8 cellular contexts compared by ENCODE assay signal in genomic region chr10:100912609-100913469, GRCh38. TPM values are rescaled to one million over a fixed set of nuclear protein-coding genes. Genes with fewer than 3 reads are reported as not detected.
DNase-seq lines count a peak whose midpoint lies in the region; ATAC-seq and TF ChIP-seq lines count a peak whose summit lies in the region.

SLF2 (plus strand) TSS chr10:100912963; CDS start chr10:100913111, 148 bp downstream.

- H2AFZ ChIP-seq in fibroblast of lung (ENCODE audit: low read length), result peak within 1 kb of the TSS; percentile 88

- intact Hi-C loops in naive thymus-derived CD4-positive, alpha-beta T cell (cut with micrococcal nuclease), result loop anchor here (1.0 to 10.0 kb wide), 15 partner anchors 74 to 1589 kb away; partner anchors contain the start of genes HIF1AN (in 2 of the 2), KAZALD1 (in 2 of the 2), LZTS2 (in 2 of the 2) and MRPL43 (in 2 of the 2)

- H3K36me3 ChIP-seq in fibroblast of lung (ENCODE audit: control insufficient read depth, insufficient read depth, low read length), result peaks cover 4% of the 10 kb centered on the region
- peaks cover 0 to 21% (median 0%) of the 10 kb centered on the region in 3 experiments for H3K36me3 ChIP-seq in naive thymus-derived CD4-positive, alpha-beta T cell (ENCODE audit: control insufficient read depth in 2 of 3, insufficient read depth in 3 of 3, low read length in 3 of 3)

- no peaks in the 10 kb centered on the region for H3K27me3 Mint-ChIP-seq in activated T-helper 17 cell treated with anti-CD3 and anti-CD28 coated beads, Interleukin-2, amount 50 U/mL, for 72 hours
- H3K27me3 Mint-ChIP-seq in naive thymus-derived CD4-positive, alpha-beta T cell, result no peaks in the 10 kb centered on the region
- H3K27me3 Mint-ChIP-seq in stimulated activated naive B cell treated with anti-CD40 and anti-IgM and Interleukin-4, amounts not matched to agents 10 μg/mL and 1 μg/mL and 100 μg/mL, for 72 hours, result no peaks in the 10 kb centered on the region

- H3K27ac ChIP-seq in RWPE1, result peak within 1 kb of the TSS; percentile 91
- peak within 1 kb of the TSS; percentile 88 for H3K27ac ChIP-seq in fibroblast of lung (ENCODE audit: insufficient read depth, low read length)
- peak within 1 kb of the TSS; percentile 89 for H3K27ac ChIP-seq in naive thymus-derived CD4-positive, alpha-beta T cell (ENCODE audit: low read depth, low read length)

- peak within 1 kb of the TSS; percentile 97 for H3K27ac Mint-ChIP-seq in activated T-helper 17 cell treated with anti-CD3 and anti-CD28 coated beads, Interleukin-2, amount 50 U/mL, for 72 hours
- peak within 1 kb of the TSS; percentile 88 to 99 (median 97) for H3K27ac Mint-ChIP-seq in naive thymus-derived CD4-positive, alpha-beta T cell
- H3K27ac Mint-ChIP-seq in stimulated activated naive B cell treated with anti-CD40 and anti-IgM and Interleukin-4, amounts not matched to agents 10 μg/mL and 1 μg/mL and 100 μg/mL, for 72 hours, result peak within 1 kb of the TSS; percentile 98

- H3K36me3 Mint-ChIP-seq in activated T-helper 17 cell treated with anti-CD3 and anti-CD28 coated beads, Interleukin-2, amount 50 U/mL, for 72 hours (ENCODE audit: low read depth), result peaks cover 47% of the 10 kb centered on the region
- H3K36me3 Mint-ChIP-seq in naive thymus-derived CD4-positive, alpha-beta T cell, result peaks cover 5 to 15% (median 6%) of the 10 kb centered on the region in 5 donors
- peaks cover 14 to 26% of the 10 kb centered on the region in 2 donors for H3K36me3 Mint-ChIP-seq in stimulated activated naive B cell treated with anti-CD40 and anti-IgM and Interleukin-4, amounts not matched to agents 10 μg/mL and 1 μg/mL and 100 μg/mL, for 72 hours

- H3K9ac ChIP-seq in fibroblast of lung (ENCODE audit: insufficient read depth, low read length), result peak within 1 kb of the TSS; percentile 93

- DNase-seq in Daoy (ENCODE audit: low read depth), result peak; percentile 97
- peak; percentile 92 for DNase-seq in GOT3 (lab: John Stamatoyannopoulos, UW)
- peak; percentile 80 for DNase-seq in LNCaP clone FGC (ENCODE audit: low read depth)
- DNase-seq in RWPE1 (ENCODE audit: low spot score), result peak; percentile 100
- peak; percentile 98 to 99 for DNase-seq in fibroblast of lung (ENCODE audit: low read depth in 2 of 2)
- DNase-seq in naive thymus-derived CD4-positive, alpha-beta T cell, result peak; percentile 69 to 91 (median 88)
- DNase-seq in stimulated activated naive B cell treated with anti-CD40 and anti-IgM and Interleukin-4, amounts not matched to agents 10 μg/mL and 1 μg/mL and 100 μg/mL, for 72 hours, result peak; percentile 95

- peaks cover 21% of the 10 kb centered on the region for H3K4me1 Mint-ChIP-seq in activated T-helper 17 cell treated with anti-CD3 and anti-CD28 coated beads, Interleukin-2, amount 50 U/mL, for 72 hours
- peaks cover 22 to 63% (median 60%) of the 10 kb centered on the region in 7 donors for H3K4me1 Mint-ChIP-seq in naive thymus-derived CD4-positive, alpha-beta T cell
- H3K4me1 Mint-ChIP-seq in stimulated activated naive B cell treated with anti-CD40 and anti-IgM and Interleukin-4, amounts not matched to agents 10 μg/mL and 1 μg/mL and 100 μg/mL, for 72 hours, result peaks cover 21 to 34% of the 10 kb centered on the region in 2 donors

- peak within 1 kb of the TSS; percentile 99 for H3K4me3 Mint-ChIP-seq in activated T-helper 17 cell treated with anti-CD3 and anti-CD28 coated beads, Interleukin-2, amount 50 U/mL, for 72 hours
- H3K4me3 Mint-ChIP-seq in naive thymus-derived CD4-positive, alpha-beta T cell, result peak within 1 kb of the TSS; percentile 91 to 100 (median 99)
- peak within 1 kb of the TSS; percentile 98 to 100 for H3K4me3 Mint-ChIP-seq in stimulated activated naive B cell treated with anti-CD40 and anti-IgM and Interleukin-4, amounts not matched to agents 10 μg/mL and 1 μg/mL and 100 μg/mL, for 72 hours

- CTCF ChIA-PET in RWPE1 (lab: Yijun Ruan, JAX), result interaction anchor here (0.6 to 1.4 kb wide), 4 partner anchors 10 to 653 kb away, joined by 3 to 4 read pairs (median 3); no protein-coding TSS in a partner anchor
- CTCF ChIA-PET in naive thymus-derived CD4-positive, alpha-beta T cell (lab: Charles Lee), result interaction anchor here (0.6 to 1.0 kb wide), 5 partner anchors 11 to 154 kb away, joined by 3 to 4 read pairs (median 3); no protein-coding TSS in a partner anchor

- POLR2A ChIA-PET in RWPE1 (lab: Yijun Ruan, JAX; ENCODE audit: low non-redundant PET), result interaction anchor here (0.6 kb wide), 1 partner anchor 205 kb away, joined by 3 read pairs; no protein-coding TSS in a partner anchor
- POLR2A ChIA-PET in naive thymus-derived CD4-positive, alpha-beta T cell (lab: Charles Lee), result interaction anchor here (0.6 to 1.8 kb wide), 9 partner anchors 9 to 118 kb away, joined by 3 to 6 read pairs (median 3); partner anchors contain the start of genes PDZD7 and SFXN3

- ATAC-seq in activated T-helper 17 cell treated with anti-CD3 and anti-CD28 coated beads, Interleukin-2, amount 50 U/mL, for 72 hours (replicated peaks), result peak; percentile 96
- ATAC-seq in naive thymus-derived CD4-positive, alpha-beta T cell, result peak; percentile 96
- ATAC-seq in stimulated activated naive B cell treated with anti-CD40 and anti-IgM and Interleukin-4, amounts not matched to agents 10 μg/mL and 1 μg/mL and 100 μg/mL, for 72 hours (replicated peaks), result peak; percentile 96 to 97

- no peaks in the 10 kb centered on the region for H3K4me1 ChIP-seq in fibroblast of lung (ENCODE audit: control insufficient read depth, extremely low read depth, insufficient read depth, low read length)
- peaks cover 12 to 13% of the 10 kb centered on the region in 2 donors for H3K4me1 ChIP-seq in naive thymus-derived CD4-positive, alpha-beta T cell (ENCODE audit: control insufficient read depth in 2 of 2, insufficient read depth in 2 of 2, low read length in 2 of 2)

- H3K79me2 ChIP-seq in fibroblast of lung (ENCODE audit: control insufficient read depth, insufficient read depth, low read length), result peaks cover 33% of the 10 kb centered on the region

- no peaks in the 10 kb centered on the region for H3K9me3 Mint-ChIP-seq in activated T-helper 17 cell treated with anti-CD3 and anti-CD28 coated beads, Interleukin-2, amount 50 U/mL, for 72 hours
- H3K9me3 Mint-ChIP-seq in naive thymus-derived CD4-positive, alpha-beta T cell, result no peaks in the 10 kb centered on the region
- H3K9me3 Mint-ChIP-seq in stimulated activated naive B cell treated with anti-CD40 and anti-IgM and Interleukin-4, amounts not matched to agents 10 μg/mL and 1 μg/mL and 100 μg/mL, for 72 hours, result no peaks in the 10 kb centered on the region

- no peaks in the 10 kb centered on the region for H3K27me3 ChIP-seq in fibroblast of lung (ENCODE audit: control insufficient read depth, insufficient read depth, low read length)
- no peaks in the 10 kb centered on the region for H3K27me3 ChIP-seq in naive thymus-derived CD4-positive, alpha-beta T cell (ENCODE audit: control insufficient read depth in 2 of 2, insufficient read depth in 2 of 2, low read length in 2 of 2)

- H4K20me1 ChIP-seq in fibroblast of lung (ENCODE audit: control insufficient read depth, extremely low read depth, insufficient read depth, low read length), result peaks cover 1% of the 10 kb centered on the region

- H3K4me3 ChIP-seq in LNCaP clone FGC (ENCODE audit: low read depth, low read length) (peak within 1 kb of the TSS; percentile 78), fibroblast of lung (replicated peaks in 1 of 4; ENCODE audit: control extremely low read depth in 1 of 4, insufficient read depth in 1 of 4, low read depth in 3 of 4, low read length in 4 of 4) (peak within 1 kb of the TSS; percentile 91 to 96 (median 94))
- H3K4me3 ChIP-seq in naive thymus-derived CD4-positive, alpha-beta T cell (ENCODE audit: low read length), result peak within 1 kb of the TSS; percentile 96

- TF ChIP-seq CTCF in LNCaP clone FGC (IDR thresholded peaks at IDR 0.05; ENCODE audit: control insufficient read depth, extremely low read depth, insufficient read depth) (no peak), RWPE1 (conservative IDR thresholded peaks at IDR 0.05; ENCODE audit: low read depth) (no peak), fibroblast of lung (conservative IDR thresholded peaks at IDR 0.05 in 1 of 2, IDR thresholded peaks at IDR 0.05 in 1 of 2; ENCODE audit: low read depth in 1 of 2, low read length in 2 of 2) (no peak)

- no peaks in the 10 kb centered on the region for H3K9me3 ChIP-seq in fibroblast of lung (ENCODE audit: control insufficient read depth, insufficient read depth, low read depth, low read length)
- H3K9me3 ChIP-seq in naive thymus-derived CD4-positive, alpha-beta T cell (ENCODE audit: control insufficient read depth in 2 of 3, low read length in 3 of 3), result no peaks in the 10 kb centered on the region

- H3K4me2 ChIP-seq in fibroblast of lung (ENCODE audit: extremely low read depth, insufficient read depth, low read length), result peak within 1 kb of the TSS; percentile 89

RNA-seq across cellular contexts. Expression of gene SLF2, which starts in this region (rescaled TPM):
- 16.6 and 31.3 TPM in 2 replicates for total RNA-seq in Daoy (2014; rRNA removed; shearing (Covaris generic))
- 10 to 100 TPM; 41.3 to 44.1 TPM for total RNA-seq in activated T-helper 17 cell treated with anti-CD3 and anti-CD28 coated beads, Interleukin-2, amount 50 U/mL, for 72 hours
- total RNA-seq in fibroblast of lung, result 32.5 and 34.9 TPM in 2 replicates
- polyA plus RNA-seq in fibroblast of lung, result 11.1 and 16.6 TPM in 2 replicates
- polyA plus RNA-seq in fibroblast of lung (2012), result 9.3 and 13.4 TPM in 2 replicates
- polyA minus RNA-seq in fibroblast of lung (ENCODE audit: low replicate concordance), result 3.7 and 4.0 TPM in 2 replicates
- 10 to 100 TPM; 20.1 to 43.7 (median 38.8) TPM for total RNA-seq in naive thymus-derived CD4-positive, alpha-beta T cell
- 10 to 100 TPM; 10.9 to 11.5 TPM for polyA plus RNA-seq in naive thymus-derived CD4-positive, alpha-beta T cell

Comparison
In these comparisons a context has a peak if more than half of its experiments do, and no peak if none do; other contexts are left out.
1. Peak in every context shown above with its lines: DNase-seq, ATAC-seq, H3K4me3 ChIP-seq and H3K27ac ChIP-seq.